11 cellular contexts compared by ENCODE assay signal in the genomic region with DNA sequence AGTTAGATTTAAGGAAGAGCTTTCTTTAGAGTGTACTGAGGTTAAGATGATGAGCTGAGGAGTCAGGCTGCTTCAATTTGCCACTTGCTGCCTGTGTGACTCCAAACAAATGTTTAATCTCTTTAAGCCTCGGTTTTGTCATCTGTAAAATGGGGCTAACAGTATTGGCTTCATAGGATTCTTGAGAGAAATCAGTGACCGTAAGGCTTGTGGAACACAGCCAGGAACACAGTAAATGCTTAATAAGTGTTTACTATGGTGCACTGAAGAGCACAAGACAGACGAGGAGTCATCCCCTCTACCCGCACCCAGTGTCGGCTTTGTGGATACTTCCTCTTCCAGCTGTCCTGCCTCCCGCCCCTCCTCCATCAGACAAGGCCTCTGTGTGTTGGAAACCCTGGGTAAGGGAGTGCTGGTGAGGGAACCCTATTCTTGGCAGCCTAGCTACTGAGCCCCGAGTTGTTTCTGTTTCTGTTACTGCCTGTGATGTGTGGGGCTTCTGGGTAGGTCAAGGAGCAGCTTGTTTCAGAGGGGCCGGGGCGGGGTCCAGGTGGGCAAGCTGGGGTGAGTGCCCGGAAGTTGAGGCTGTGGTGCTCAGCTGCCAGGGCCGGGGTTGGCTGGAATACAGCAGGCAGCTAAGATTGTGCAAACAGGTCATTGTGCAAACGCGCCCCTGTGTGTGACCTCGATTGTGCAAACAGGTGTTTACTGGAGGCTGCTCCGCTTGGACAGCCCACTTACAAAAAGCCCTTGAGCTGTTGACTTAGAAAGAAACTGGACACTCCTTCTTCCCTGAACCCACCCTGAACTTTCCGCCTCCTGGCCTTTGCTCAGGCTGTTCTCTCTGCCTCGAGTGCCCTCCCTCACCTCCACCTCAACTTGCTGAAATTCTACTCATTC.
DNase-seq lines count a peak whose midpoint lies in the region; ATAC-seq lines count a peak whose summit lies in the region.
"Had no signal": no experiment of that assay in that cellular context is flagged by ENCODE, and none has a peak within 500 bp of the region (broad histone marks: within the 10 kb centered on the region; RNA-seq: fewer than 3 reads in every experiment).

No MANE protein-coding gene starts in this region.

- no peaks in the 10 kb centered on the region for H3K36me3 ChIP-seq in muscle layer of duodenum (ENCODE audit: control insufficient read depth in 1 of 2, insufficient read depth in 2 of 2, low read length in 2 of 2)

- H3K4me1 Mint-ChIP-seq in stimulated activated effector memory CD8-positive, alpha-beta T cell treated with anti-CD3 and anti-CD28 coated beads, Interleukin-12 subunit alpha, Interleukin-12 subunit beta, amount 100 ng/mL, for 72 hours: peaks cover 7% of the 10 kb centered on the region

- no peaks in the 10 kb centered on the region for H3K9me3 ChIP-seq in muscle layer of duodenum (ENCODE audit: control insufficient read depth in 1 of 2, low read length in 2 of 2)

- H3K36me3 Mint-ChIP-seq in stimulated activated effector memory CD8-positive, alpha-beta T cell treated with anti-CD3 and anti-CD28 coated beads, Interleukin-12 subunit alpha, Interleukin-12 subunit beta, amount 100 ng/mL, for 72 hours: no peaks in the 10 kb centered on the region

- DNase-seq in COLO668 (lab: John Stamatoyannopoulos, UW; ENCODE audit: unreplicated experiment) (peak; percentile 95), NCI-H774 (lab: John Stamatoyannopoulos, UW) (peak; percentile 90), OCI-M2 (lab: John Stamatoyannopoulos, UW; ENCODE audit: unreplicated experiment) (no peak)
- DNase-seq in stimulated activated effector memory CD8-positive, alpha-beta T cell treated with anti-CD3 and anti-CD28 coated beads, Interleukin-12 subunit alpha, Interleukin-12 subunit beta, amount 100 ng/mL, for 72 hours (ENCODE audit: low spot score in 2 of 2): no peak
- DNase-seq: CD4-positive, alpha-beta T cell; stimulated activated CD4-positive, alpha-beta T cell treated with anti-CD3 and anti-CD28 coated beads, Interleukin-15, amount 100 ng/mL, for 24 hours had no signal

- H3K4me1 ChIP-seq in muscle layer of duodenum (ENCODE audit: control insufficient read depth in 1 of 2, insufficient read depth in 2 of 2, low read length in 2 of 2): no peaks in the 10 kb centered on the region

- H3K4me3 Mint-ChIP-seq in stimulated activated effector memory CD8-positive, alpha-beta T cell treated with anti-CD3 and anti-CD28 coated beads, Interleukin-12 subunit alpha, Interleukin-12 subunit beta, amount 100 ng/mL, for 72 hours: no peak overlapping the region
- H3K4me3 Mint-ChIP-seq: CD4-positive, alpha-beta T cell had no signal

- ATAC-seq in stimulated activated effector memory CD8-positive, alpha-beta T cell treated with anti-CD3 and anti-CD28 coated beads, Interleukin-12 subunit alpha, Interleukin-12 subunit beta, amount 100 ng/mL, for 72 hours: no peak
- ATAC-seq in HG03469 (IDR thresholded peaks at IDR 0.05; ENCODE audit: unreplicated experiment) (no peak), GM21619 (IDR thresholded peaks at IDR 0.05; ENCODE audit: unreplicated experiment) (no peak)

- H3K27ac ChIP-seq in cingulate gyrus (ENCODE audit: low read depth, low read length) (peak overlapping the region; percentile 19), muscle layer of duodenum (ENCODE audit: low read length) (peak overlapping the region; percentile 62)
- H3K27ac ChIP-seq: epithelial cell of prostate had no signal

- no peak overlapping the region for H3K4me3 ChIP-seq in muscle layer of duodenum (ENCODE audit: low read depth in 1 of 2, low read length in 2 of 2)

- H3K27me3 ChIP-seq in muscle layer of duodenum (ENCODE audit: low read depth, low read length): no peaks in the 10 kb centered on the region

- H3K27ac Mint-ChIP-seq in stimulated activated effector memory CD8-positive, alpha-beta T cell treated with anti-CD3 and anti-CD28 coated beads, Interleukin-12 subunit alpha, Interleukin-12 subunit beta, amount 100 ng/mL, for 72 hours: no peak overlapping the region
- H3K27ac Mint-ChIP-seq: CD4-positive, alpha-beta T cell had no signal

- H3K9me3 Mint-ChIP-seq in stimulated activated effector memory CD8-positive, alpha-beta T cell treated with anti-CD3 and anti-CD28 coated beads, Interleukin-12 subunit alpha, Interleukin-12 subunit beta, amount 100 ng/mL, for 72 hours: no peaks in the 10 kb centered on the region
- H3K9me3 Mint-ChIP-seq: CD4-positive, alpha-beta T cell had no signal

Comparison
In these comparisons a context has a peak if more than half of its experiments do, and no peak if none do; other contexts are left out.
1. DNase-seq: peak in COLO668 (single experiment) and NCI-H774 (single experiment); none in stimulated activated effector memory CD8-positive, alpha-beta T cell treated with anti-CD3 and anti-CD28 coated beads, Interleukin-12 subunit alpha, Interleukin-12 subunit beta, amount 100 ng/mL, for 72 hours (0 of 2) and OCI-M2 (single experiment).